In genomic region chr2:45067859-45068642, GRCh38 we compare ENCODE assay signal across 14 cellular contexts. TPM values are rescaled to one million over a fixed set of nuclear protein-coding genes. Genes with fewer than 3 reads are reported as not detected.
DNase-seq lines count a peak whose midpoint lies in the region; ATAC-seq, FAIRE-seq and TF ChIP-seq lines count a peak whose summit lies in the region.
"Had no signal": no experiment of that assay in that cellular context is flagged by ENCODE, and none has a peak within 500 bp of the region (broad histone marks: within the 10 kb centered on the region; RNA-seq: fewer than 3 reads in every experiment).

No MANE protein-coding gene starts in this region.

- DNase-seq in AG08396 (ENCODE audit: low spot score) (peak; percentile 45), HCEC 1CT (peak; percentile 39), cardiac fibroblast (ENCODE audit: low read depth in 2 of 2) (peak; percentile 43 to 76), left lobe of liver (ENCODE audit: low spot score) (no peak), GM12891 (ENCODE audit: insufficient read length, low spot score) (no peak)
- DNase-seq in activated CD4-positive, alpha-beta T cell treated with anti-CD3 and anti-CD28 coated beads, Interleukin-2, amount 10 ng/mL, durations not matched to agents 24 days and 14 days: no peak
- DNase-seq: activated gamma-delta T cell, NCI-H446 treated with DMSO at 0.1 percent for 48 hours, SHP77 treated with DMSO at 0.1 percent for 48 hours had no signal

- intact Hi-C loops in activated CD4-positive, alpha-beta T cell treated with anti-CD3 and anti-CD28 coated beads, Interleukin-2, amount 10 ng/mL, durations not matched to agents 24 days and 14 days (cut with micrococcal nuclease): no loop called here

- no peak overlapping the region for H3K4me3 Mint-ChIP-seq in activated CD4-positive, alpha-beta T cell treated with anti-CD3 and anti-CD28 coated beads, Interleukin-2, amount 10 ng/mL, durations not matched to agents 24 days and 14 days
- H3K4me3 Mint-ChIP-seq: CD14-positive monocyte, mesothelial cell of epicardium had no signal

- peaks cover 2% of the 10 kb centered on the region for H3K27me3 Mint-ChIP-seq in activated CD4-positive, alpha-beta T cell treated with anti-CD3 and anti-CD28 coated beads, Interleukin-2, amount 10 ng/mL, durations not matched to agents 24 days and 14 days

- H3K4me1 Mint-ChIP-seq in activated CD4-positive, alpha-beta T cell treated with anti-CD3 and anti-CD28 coated beads, Interleukin-2, amount 10 ng/mL, durations not matched to agents 24 days and 14 days: no peaks in the 10 kb centered on the region
- H3K4me1 Mint-ChIP-seq: CD14-positive monocyte had no signal

- H3K27ac Mint-ChIP-seq in activated CD4-positive, alpha-beta T cell treated with anti-CD3 and anti-CD28 coated beads, Interleukin-2, amount 10 ng/mL, durations not matched to agents 24 days and 14 days: no peak overlapping the region
- H3K27ac Mint-ChIP-seq: mesothelial cell of epicardium had no signal

- no peak for FAIRE-seq in GM12891 (lab: Jason Lieb, UNC)

- no peak overlapping the region for H3K4me3 ChIP-seq in cardiac fibroblast (replicated peaks in 1 of 2; ENCODE audit: low read depth in 2 of 2, low read length in 2 of 2)

- no peaks in the 10 kb centered on the region for H3K9me3 Mint-ChIP-seq in activated CD4-positive, alpha-beta T cell treated with anti-CD3 and anti-CD28 coated beads, Interleukin-2, amount 10 ng/mL, durations not matched to agents 24 days and 14 days
- H3K9me3 Mint-ChIP-seq: mesothelial cell of epicardium had no signal

- TF ChIP-seq POLR2A in GM12891 (IDR thresholded peaks at IDR 0.05; ENCODE audit: low read depth, low read length): no peak

- TF ChIP-seq CTCF in cardiac fibroblast (IDR thresholded peaks at IDR 0.05; ENCODE audit: low read depth, low read length): peak; percentile 10

- ATAC-seq in left lobe of liver (peak; percentile 52), HG02759 (IDR thresholded peaks at IDR 0.05; ENCODE audit: unreplicated experiment) (no peak), GM21360 (IDR thresholded peaks at IDR 0.05; ENCODE audit: unreplicated experiment) (no peak)
- ATAC-seq: activated CD4-positive, CD25-positive, alpha-beta regulatory T cell treated with anti-CD3 and anti-CD28 coated beads, Interleukin-2, amount 50 U/mL, for 24 hours had no signal

- H3K36me3 Mint-ChIP-seq in activated CD4-positive, alpha-beta T cell treated with anti-CD3 and anti-CD28 coated beads, Interleukin-2, amount 10 ng/mL, durations not matched to agents 24 days and 14 days (ENCODE audit: low read depth): no peaks in the 10 kb centered on the region
- H3K36me3 Mint-ChIP-seq: CD14-positive monocyte, mesothelial cell of epicardium had no signal

TF ChIP-seq in GM12891, 5 proteins besides CTCF, POLR2A, EP300 and RAD21:
- no peak for TF ChIP-seq TAF1 (IDR thresholded peaks at IDR 0.05; ENCODE audit: low read depth, low read length)
- no peak for TF ChIP-seq SPI1 (IDR thresholded peaks at IDR 0.05; ENCODE audit: low read depth, low read length)
- no peak for TF ChIP-seq POLR2AphosphoS5 (IDR thresholded peaks at IDR 0.05; ENCODE audit: low read depth, low read length)
- no peak for TF ChIP-seq PAX5 (IDR thresholded peaks at IDR 0.05; ENCODE audit: insufficient read depth, low read length, severe bottlenecking)
- TF ChIP-seq POU2F2 (IDR thresholded peaks at IDR 0.05; ENCODE audit: low read depth, low read length): no peak
TF ChIP-seq in GM12891: peak in this region for 0.

RNA-seq across cellular contexts. Expression of gene SIX2, which starts 58.8 kb away (rescaled TPM):
- not detected for total RNA-seq in left lobe of liver
- not detected for polyA plus RNA-seq in GM12891 (2012; ENCODE audit: low read depth, missing spikeins)
- total RNA-seq in activated CD4-positive, alpha-beta T cell treated with anti-CD3 and anti-CD28 coated beads, Interleukin-2, amount 10 ng/mL, durations not matched to agents 24 days and 14 days: not detected in 2 replicates
- total RNA-seq: mesothelial cell of epicardium had no signal
- polyA plus RNA-seq: CD14-positive monocyte had no signal

Comparison
In these comparisons a context has a peak if more than half of its experiments do, and no peak if none do; other contexts are left out.
1. DNase-seq: peak in AG08396 (single experiment), HCEC 1CT (single experiment) and cardiac fibroblast (2 of 2); none in left lobe of liver (single experiment), GM12891 (single experiment) and activated CD4-positive, alpha-beta T cell treated with anti-CD3 and anti-CD28 coated beads, Interleukin-2, amount 10 ng/mL, durations not matched to agents 24 days and 14 days (single experiment).